In the genomic region with DNA sequence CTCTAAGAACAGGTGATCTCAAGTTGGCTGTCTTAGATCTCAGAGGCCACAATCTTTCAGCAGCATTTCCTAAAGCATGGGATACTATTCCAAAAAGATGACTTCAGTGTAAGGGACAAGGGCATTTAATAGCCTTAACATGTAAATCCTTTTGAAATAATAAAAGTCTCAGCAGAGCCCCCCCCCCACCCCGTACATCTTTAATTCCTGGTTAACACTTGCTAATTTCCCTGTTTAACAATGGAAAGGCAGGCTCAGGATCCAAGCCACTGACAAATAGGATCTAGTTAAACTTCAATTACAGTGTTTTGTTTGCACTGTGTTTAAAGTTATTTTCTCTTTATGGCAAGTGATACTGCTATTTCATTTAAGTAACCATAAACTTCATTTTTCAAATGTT, we compare ENCODE assay signal across 27 cellular contexts.
"Had no signal": no experiment of that assay in that cellular context is flagged by ENCODE, and none has a peak within 500 bp of the region (broad histone marks: within the 10 kb centered on the region; RNA-seq: fewer than 3 reads in every experiment).

No MANE protein-coding gene starts in this region.

- H3K27ac ChIP-seq: body of pancreas, coronary artery, dorsolateral prefrontal cortex, gastroesophageal sphincter, lower lobe of right lung, right atrium auricular region, spleen, uterus had no signal

- H3K9me3 ChIP-seq: body of pancreas, gastroesophageal sphincter, lower lobe of right lung, mucosa of descending colon, right atrium auricular region, spleen, uterus had no signal

- DNase-seq: activated B cell treated with CpG ODN at 0.5 μM for 24 hours; activated CD4-positive, alpha-beta T cell treated with anti-CD3 and anti-CD28 coated beads, Interleukin-2, amount 50 U/mL, for 1 hour; activated CD8-positive, alpha-beta T cell treated with anti-CD3 and anti-CD28 coated beads for 36 hours; activated naive CD4-positive, alpha-beta T cell; activated T-cell treated with anti-CD3 and anti-CD28 coated beads, Interleukin-2, amount 50 U/mL, for 4 hours; body of pancreas; dorsolateral prefrontal cortex; effector memory CD4-positive, alpha-beta T cell; erythroblast; hippocampal formation; lower lobe of right lung; mesendoderm; mucosa of descending colon; spleen; stimulated activated CD4-positive, alpha-beta T cell treated with anti-CD3 and anti-CD28 coated beads, Interleukin-2, amount 100 ng/mL, for 48 hours; stimulated activated naive CD4-positive, alpha-beta T cell treated with Interleukin-2 at 50 U/mL for 16 hours; T-helper 17 cell; T1000; uterus had no signal

- H3K4me1 Mint-ChIP-seq: activated B cell treated with CpG ODN at 0.5 μM for 24 hours had no signal

- H3K36me3 ChIP-seq: right atrium auricular region, uterus had no signal

- H3K27me3 ChIP-seq: body of pancreas, dorsolateral prefrontal cortex, gastroesophageal sphincter, right atrium auricular region, spleen, uterus had no signal

- H3K27me3 Mint-ChIP-seq: activated B cell treated with CpG ODN at 0.5 μM for 24 hours; activated CD8-positive, alpha-beta T cell treated with anti-CD3 and anti-CD28 coated beads for 36 hours; natural killer cell treated with Interleukin-12 subunit alpha and Interleukin-12 subunit beta and Interleukin-15 and Interleukin-18, amount 100 ng/mL, for 72 hours; T-helper 17 cell; type B pancreatic cell had no signal

- H3K9me3 Mint-ChIP-seq: activated B cell treated with CpG ODN at 0.5 μM for 24 hours; activated CD8-positive, alpha-beta T cell treated with anti-CD3 and anti-CD28 coated beads for 36 hours; activated naive CD4-positive, alpha-beta T cell treated with anti-CD3 and anti-CD28 coated beads, Interleukin-2, amount 50 U/mL, for 72 hours; activated T-cell treated with anti-CD3 and anti-CD28 coated beads, Interleukin-2, amount 50 U/mL, for 4 hours; activated T-helper 2 cell treated with anti-CD3 and anti-CD28 coated beads, Interferon-gamma antibody, Interleukin-2, Interleukin-4, amounts not matched to agents 10 μg/mL and 5 μg/mL and 100 μg/mL, durations not matched to agents 14 hours and 24 hours and 36 hours; natural killer cell treated with Interleukin-12 subunit alpha and Interleukin-12 subunit beta and Interleukin-15 and Interleukin-18, amount 100 ng/mL, for 72 hours; type B pancreatic cell had no signal

- H3K4me3 ChIP-seq: body of pancreas, coronary artery, dorsolateral prefrontal cortex, gastroesophageal sphincter, lower lobe of right lung, mucosa of descending colon, right atrium auricular region, spleen, uterus had no signal

- ATAC-seq: activated CD8-positive, alpha-beta T cell treated with anti-CD3 and anti-CD28 coated beads for 36 hours; activated naive CD4-positive, alpha-beta T cell treated with anti-CD3 and anti-CD28 coated beads, Interleukin-2, amount 50 U/mL, for 72 hours; activated T-cell treated with anti-CD3 and anti-CD28 coated beads, Interleukin-2, amount 50 U/mL, for 4 hours; body of pancreas; gastroesophageal sphincter; left lobe of liver; mucosa of descending colon; natural killer cell treated with Interleukin-12 subunit alpha and Interleukin-12 subunit beta and Interleukin-15 and Interleukin-18, amount 100 ng/mL, for 72 hours; T-helper 17 cell had no signal

- H3K4me1 ChIP-seq: body of pancreas, gastroesophageal sphincter, uterus had no signal

- H3K27ac Mint-ChIP-seq: activated B cell treated with CpG ODN at 0.5 μM for 24 hours; activated CD8-positive, alpha-beta T cell treated with anti-CD3 and anti-CD28 coated beads for 36 hours; activated naive CD4-positive, alpha-beta T cell treated with anti-CD3 and anti-CD28 coated beads, Interleukin-2, amount 50 U/mL, for 72 hours; activated T-helper 2 cell treated with anti-CD3 and anti-CD28 coated beads, Interferon-gamma antibody, Interleukin-2, Interleukin-4, amounts not matched to agents 10 μg/mL and 5 μg/mL and 100 μg/mL, durations not matched to agents 14 hours and 24 hours and 36 hours; natural killer cell treated with Interleukin-12 subunit alpha and Interleukin-12 subunit beta and Interleukin-15 and Interleukin-18, amount 100 ng/mL, for 72 hours; T-helper 17 cell; type B pancreatic cell had no signal

- H3K4me3 Mint-ChIP-seq: activated B cell treated with CpG ODN at 0.5 μM for 24 hours; activated CD8-positive, alpha-beta T cell treated with anti-CD3 and anti-CD28 coated beads for 36 hours; activated T-cell treated with anti-CD3 and anti-CD28 coated beads, Interleukin-2, amount 50 U/mL, for 4 hours; natural killer cell treated with Interleukin-12 subunit alpha and Interleukin-12 subunit beta and Interleukin-15 and Interleukin-18, amount 100 ng/mL, for 72 hours; T-helper 17 cell; type B pancreatic cell had no signal
